Comparison of ENCODE assay signal across 10 cellular contexts in the genomic region with DNA sequence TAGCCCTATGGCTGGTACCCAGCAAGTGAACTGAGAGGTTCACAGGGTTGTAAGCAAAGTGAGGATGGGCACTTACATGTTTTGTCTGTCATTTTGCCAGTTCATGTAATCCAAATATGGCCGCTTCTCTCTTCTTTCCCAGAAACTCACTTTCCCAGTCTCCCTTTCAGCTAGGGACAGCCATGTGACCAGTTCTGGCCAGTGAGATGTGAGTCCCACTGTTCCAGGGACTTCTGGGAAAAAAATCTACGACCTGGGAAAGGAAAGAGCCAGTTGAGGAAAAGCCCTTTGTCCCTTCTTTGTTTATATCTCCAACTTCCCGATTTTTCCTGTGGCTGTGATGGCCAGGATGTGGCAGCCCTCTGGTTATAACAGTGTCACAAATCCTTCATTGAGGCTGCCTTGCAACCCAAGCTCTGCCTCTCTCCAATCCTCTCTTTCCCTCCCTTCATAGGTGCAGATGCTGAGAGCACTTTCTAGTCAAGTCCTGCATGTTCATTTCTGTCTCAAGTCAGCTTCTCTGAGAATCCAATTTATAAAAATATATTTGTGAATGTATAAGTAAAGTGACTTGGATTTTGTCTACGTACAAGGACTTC.
DNase-seq lines count a peak whose midpoint lies in the region; ATAC-seq and TF ChIP-seq lines count a peak whose summit lies in the region.
"Had no signal": no experiment of that assay in that cellular context is flagged by ENCODE, and none has a peak within 500 bp of the region (broad histone marks: within the 10 kb centered on the region; RNA-seq: fewer than 3 reads in every experiment).

No MANE protein-coding gene starts in this region.

- DNase-seq in GM23248 (peak; percentile 10), M059J (ENCODE audit: low read depth) (peak; percentile 77), SW480 (ENCODE audit: low spot score) (peak; percentile 62), left kidney (ENCODE audit: low read depth, low spot score) (peak; percentile 17), activated gamma-delta T cell treated with Interleukin-2 at 50 U/mL for 16 hours (no peak), T-helper 17 cell (no peak)
- no peak for DNase-seq in natural killer cell treated with Interleukin-12 subunit alpha and Interleukin-12 subunit beta and Interleukin-15 and Interleukin-18, amount 100 ng/mL, for 72 hours (ENCODE audit: low spot score)
- DNase-seq in CD4-positive, alpha-beta T cell, result no peak
- DNase-seq: naive B cell had no signal

- intact Hi-C loops in CD4-positive, alpha-beta T cell (cut with DNase I, micrococcal nuclease), result no loop called here

- no peak for TF ChIP-seq CTCF in CD4-positive, alpha-beta T cell (IDR thresholded peaks at IDR 0.05)

- WGBS in GM23248 (ENCODE audit: low coverage in 1 of 2, low lambda C conversion rate in 2 of 2, missing lambda C conversion rate in 2 of 2), 2 experiments, result 43 to 46% methylated on average over 4 of the region's 4 CpGs

- H3K9ac ChIP-seq in GM23248, result no peak overlapping the region

- H3K27me3 ChIP-seq in GM23248 (replicated peaks; ENCODE audit: insufficient read depth), result peaks cover 40% of the 10 kb centered on the region
- H3K27me3 ChIP-seq in CD4-positive, alpha-beta T cell (ENCODE audit: control insufficient read depth, insufficient read depth, low read length), result no peaks in the 10 kb centered on the region

- no peaks in the 10 kb centered on the region for H3K9me3 ChIP-seq in GM23248 (ENCODE audit: low read depth)
- H3K9me3 ChIP-seq in CD4-positive, alpha-beta T cell (ENCODE audit: control insufficient read depth, low read length), result no peaks in the 10 kb centered on the region
- H3K9me3 ChIP-seq in T-helper 17 cell (ENCODE audit: control insufficient read depth, low read length, poor library complexity, severe bottlenecking), result no peaks in the 10 kb centered on the region

- no peak overlapping the region for H2AFZ ChIP-seq in GM23248

- no peaks in the 10 kb centered on the region for H3K4me1 Mint-ChIP-seq in natural killer cell treated with Interleukin-12 subunit alpha and Interleukin-12 subunit beta and Interleukin-15 and Interleukin-18, amount 100 ng/mL, for 72 hours (ENCODE audit: low read depth in 2 of 2)
- H3K4me1 Mint-ChIP-seq in CD4-positive, alpha-beta T cell (ENCODE audit: low read depth), result no peaks in the 10 kb centered on the region
- no peaks in the 10 kb centered on the region for H3K4me1 Mint-ChIP-seq in T-helper 17 cell
- H3K4me1 Mint-ChIP-seq: naive B cell had no signal

- H3K27me3 Mint-ChIP-seq in natural killer cell treated with Interleukin-12 subunit alpha and Interleukin-12 subunit beta and Interleukin-15 and Interleukin-18, amount 100 ng/mL, for 72 hours, result peaks cover 28 to 44% of the 10 kb centered on the region in 2 donors
- H3K27me3 Mint-ChIP-seq in CD4-positive, alpha-beta T cell, result no peaks in the 10 kb centered on the region
- H3K27me3 Mint-ChIP-seq in T-helper 17 cell, result no peaks in the 10 kb centered on the region

- no peak overlapping the region for H3K27ac Mint-ChIP-seq in natural killer cell treated with Interleukin-12 subunit alpha and Interleukin-12 subunit beta and Interleukin-15 and Interleukin-18, amount 100 ng/mL, for 72 hours
- H3K27ac Mint-ChIP-seq in CD4-positive, alpha-beta T cell, result no peak overlapping the region
- no peak overlapping the region for H3K27ac Mint-ChIP-seq in T-helper 17 cell
- H3K27ac Mint-ChIP-seq: naive B cell had no signal

- no peaks in the 10 kb centered on the region for H3K4me1 ChIP-seq in GM23248 (ENCODE audit: insufficient read depth)

- POLR2A ChIA-PET in CD4-positive, alpha-beta T cell (lab: Charles Lee), result no interaction called here

- CTCF ChIA-PET in CD4-positive, alpha-beta T cell (lab: Charles Lee), result no interaction called here

- H3F3A ChIP-seq in GM23248 (ENCODE audit: insufficient read depth), result no peaks in the 10 kb centered on the region

- no peaks in the 10 kb centered on the region for H3K36me3 ChIP-seq in GM23248 (ENCODE audit: low read depth)

- no peaks in the 10 kb centered on the region for H3K9me3 Mint-ChIP-seq in natural killer cell treated with Interleukin-12 subunit alpha and Interleukin-12 subunit beta and Interleukin-15 and Interleukin-18, amount 100 ng/mL, for 72 hours
- H3K9me3 Mint-ChIP-seq in CD4-positive, alpha-beta T cell, result no peaks in the 10 kb centered on the region

- no peaks in the 10 kb centered on the region for H4K20me1 ChIP-seq in GM23248 (ENCODE audit: insufficient read depth)

- no peak for ATAC-seq in natural killer cell treated with Interleukin-12 subunit alpha and Interleukin-12 subunit beta and Interleukin-15 and Interleukin-18, amount 100 ng/mL, for 72 hours
- no peak for ATAC-seq in CD4-positive, alpha-beta T cell (ENCODE audit: poor library complexity)
- no peak for ATAC-seq in T-helper 17 cell

- no peak overlapping the region for H3K27ac ChIP-seq in GM23248
- no peak overlapping the region for H3K27ac ChIP-seq in CD4-positive, alpha-beta T cell (ENCODE audit: low read depth, low read length)
- H3K27ac ChIP-seq: epithelial cell of prostate had no signal

- H3K4me2 ChIP-seq in GM23248 (ENCODE audit: unreplicated experiment), result no peak overlapping the region

- no peak overlapping the region for H3K4me3 Mint-ChIP-seq in natural killer cell treated with Interleukin-12 subunit alpha and Interleukin-12 subunit beta and Interleukin-15 and Interleukin-18, amount 100 ng/mL, for 72 hours
- H3K4me3 Mint-ChIP-seq in CD4-positive, alpha-beta T cell, result no peak overlapping the region
- no peak overlapping the region for H3K4me3 Mint-ChIP-seq in T-helper 17 cell
- H3K4me3 Mint-ChIP-seq: naive B cell had no signal

- H3K79me2 ChIP-seq in GM23248 (ENCODE audit: insufficient read depth), result no peaks in the 10 kb centered on the region

- H3K9me2 ChIP-seq in GM23248 (ENCODE audit: insufficient read depth), result no peaks in the 10 kb centered on the region

- no peaks in the 10 kb centered on the region for H3K36me3 Mint-ChIP-seq in natural killer cell treated with Interleukin-12 subunit alpha and Interleukin-12 subunit beta and Interleukin-15 and Interleukin-18, amount 100 ng/mL, for 72 hours
- H3K36me3 Mint-ChIP-seq in CD4-positive, alpha-beta T cell (ENCODE audit: low read depth), result no peaks in the 10 kb centered on the region
- no peaks in the 10 kb centered on the region for H3K36me3 Mint-ChIP-seq in T-helper 17 cell (ENCODE audit: low read depth)
- H3K36me3 Mint-ChIP-seq: naive B cell had no signal

- in situ Hi-C loops in GM23248 (cut with MboI), result no loop called here

- no peak overlapping the region for H3K4me3 ChIP-seq in GM23248

Comparison
In these comparisons a context has a peak if more than half of its experiments do, and no peak if none do; other contexts are left out.
1. DNase-seq: peak in GM23248 (single experiment), M059J (single experiment), SW480 (single experiment) and left kidney (single experiment); none in natural killer cell treated with Interleukin-12 subunit alpha and Interleukin-12 subunit beta and Interleukin-15 and Interleukin-18, amount 100 ng/mL, for 72 hours (single experiment), activated gamma-delta T cell treated with Interleukin-2 at 50 U/mL for 16 hours (single experiment), CD4-positive, alpha-beta T cell (0 of 10) and T-helper 17 cell (0 of 3).